8 cellular contexts compared by ENCODE assay signal in the genomic region with DNA sequence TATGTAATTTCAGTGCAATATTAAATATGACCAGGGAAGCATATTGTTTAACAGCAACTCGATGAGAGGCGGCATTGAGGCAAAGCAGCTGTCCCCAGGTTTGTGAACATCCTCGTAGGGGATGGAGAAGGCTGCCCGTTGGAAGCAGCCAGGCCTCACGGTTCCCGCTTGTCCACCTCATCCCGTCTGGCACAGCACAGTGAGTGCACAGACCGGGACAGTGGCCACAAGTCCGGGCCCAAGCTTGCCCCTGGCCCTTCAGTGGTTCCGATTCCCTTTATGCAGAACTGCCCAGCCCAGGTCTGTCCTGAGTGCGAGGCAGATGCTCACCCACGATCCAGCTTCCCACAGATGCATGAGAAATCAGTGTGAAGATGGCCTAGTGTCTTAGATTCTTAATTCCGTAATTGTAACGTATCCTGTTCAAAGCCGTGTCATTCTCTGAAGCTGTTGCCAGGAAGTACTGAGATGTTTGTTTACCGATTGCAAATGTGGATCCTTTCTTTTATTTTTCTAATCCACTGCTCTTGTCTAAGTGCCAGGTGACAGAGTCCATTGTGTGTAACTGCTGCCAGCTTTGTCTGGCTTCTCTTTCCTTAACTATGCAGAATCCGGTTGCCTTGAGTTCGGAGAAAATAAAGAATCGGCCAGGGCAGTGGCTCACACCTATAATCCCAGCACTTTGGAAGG. TPM values are rescaled to one million over a fixed set of nuclear protein-coding genes. Genes with fewer than 3 reads are reported as not detected.
DNase-seq lines count a peak whose midpoint lies in the region; ATAC-seq and TF ChIP-seq lines count a peak whose summit lies in the region.
"Had no signal": no experiment of that assay in that cellular context is flagged by ENCODE, and none has a peak within 500 bp of the region (broad histone marks: within the 10 kb centered on the region; RNA-seq: fewer than 3 reads in every experiment).

No MANE protein-coding gene starts in this region.

- H2AFZ ChIP-seq in smooth muscle cell (ENCODE audit: low read depth) = no peak overlapping the region

- TF ChIP-seq CTCF in smooth muscle cell (IDR thresholded peaks at IDR 0.05; ENCODE audit: borderline replicate concordance, insufficient read depth, poor library complexity, severe bottlenecking) = no peak

- H3K4me3 ChIP-seq in smooth muscle cell = no peak overlapping the region

- H3K79me2 ChIP-seq in smooth muscle cell (ENCODE audit: low read depth) = peaks cover 42% of the 10 kb centered on the region

- WGBS in smooth muscle cell (ENCODE audit: low lambda C conversion rate) = 87% methylated on average over 19 of the region's 19 CpGs

- in situ Hi-C loops in ACHN (cut with HindIII; ENCODE audit: low pct_ligation_motif_present, low pct_unique_long_range_greater_than_20kb, low sequenced_read_pairs) = no loop called here

- H3K27me3 ChIP-seq in smooth muscle cell (ENCODE audit: low read depth) = no peaks in the 10 kb centered on the region

- H4K20me1 ChIP-seq in smooth muscle cell (ENCODE audit: low read depth) = no peaks in the 10 kb centered on the region

- peaks cover 8% of the 10 kb centered on the region for H3F3A ChIP-seq in smooth muscle cell (ENCODE audit: low read depth)

- ATAC-seq in sciatic nerve = no peak

- H3K27ac ChIP-seq in smooth muscle cell (ENCODE audit: low read depth) = peak overlapping the region; percentile 28

- H3K9ac ChIP-seq in smooth muscle cell (ENCODE audit: low read depth) = no peak overlapping the region

- peak; percentile 32 for DNase-seq in NCI-H1436 treated with DMSO at 0.1 percent for 48 hours (lab: John Stamatoyannopoulos, UW)
- DNase-seq in astrocyte of the hippocampus (ENCODE audit: low read depth, low spot score) = peak; percentile 89
- DNase-seq in inferior parietal cortex (ENCODE audit: extremely low spot score) = peak; percentile 36
- no peak for DNase-seq in smooth muscle cell (lab: John Stamatoyannopoulos, UW; ENCODE audit: unreplicated experiment)
- DNase-seq in ACHN = no peak
- no peak for DNase-seq in GM19240 (ENCODE audit: insufficient read length, low spot score)
- DNase-seq in sciatic nerve (ENCODE audit: low spot score) = no peak
- DNase-seq: SHP77 had no signal

- H3K4me1 ChIP-seq in smooth muscle cell (ENCODE audit: low read depth) = no peaks in the 10 kb centered on the region

- peaks cover 10% of the 10 kb centered on the region for H3K36me3 ChIP-seq in smooth muscle cell (ENCODE audit: low read depth)

- H3K9me3 ChIP-seq in smooth muscle cell (replicated peaks; ENCODE audit: low read depth) = no peaks in the 10 kb centered on the region

- H3K4me2 ChIP-seq in smooth muscle cell = no peak overlapping the region

- intact Hi-C loops in sciatic nerve (cut with DNase I) = no loop called here

RNA-seq across cellular contexts. Expression of gene PFKP, which starts 35.5 kb away (rescaled TPM):
- total RNA-seq in smooth muscle cell (178 and 183 TPM in 2 replicates), sciatic nerve (41.3 TPM)
- 203 and 251 TPM in 2 replicates for polyA plus RNA-seq in smooth muscle cell

Comparison
In these comparisons a context has a peak if more than half of its experiments do, and no peak if none do; other contexts are left out.
1. DNase-seq: peak in NCI-H1436 treated with DMSO at 0.1 percent for 48 hours (single experiment), astrocyte of the hippocampus (single experiment) and inferior parietal cortex (single experiment); none in smooth muscle cell (single experiment), ACHN (single experiment), GM19240 (single experiment) and sciatic nerve (single experiment).